ENCODE assay signal across 16 cellular contexts in genomic region chr15:60219841-60220240, GRCh38.
DNase-seq lines count a peak whose midpoint lies in the region; ATAC-seq, FAIRE-seq and TF ChIP-seq lines count a peak whose summit lies in the region.
"Had no signal": no experiment of that assay in that cellular context is flagged by ENCODE, and none has a peak within 500 bp of the region (broad histone marks: within the 10 kb centered on the region; RNA-seq: fewer than 3 reads in every experiment).

No MANE protein-coding gene starts in this region.

- DNase-seq in A549 (ENCODE audit: low read depth in 1 of 2, low spot score in 1 of 2) (no peak), NCI-H226 (peak; percentile 92), epithelial cell of esophagus (ENCODE audit: low read depth) (peak; percentile 6), kidney tubule cell (ENCODE audit: low spot score) (peak; percentile 47), DMS153 (lab: John Stamatoyannopoulos, UW) (no peak), putamen (ENCODE audit: low spot score) (no peak)
- DNase-seq: 8988T, C1 segment of cervical spinal cord, Caco-2, DMS79, EL, GDM1 had no signal

- no peak for TF ChIP-seq POLR2A in A549 (IDR thresholded peaks at IDR 0.05; ENCODE audit: low read length)

- H3K9me3 ChIP-seq in A549 = no peaks in the 10 kb centered on the region
- H3K9me3 ChIP-seq: Caco-2, HAP-1 had no signal

- TF ChIP-seq CTCF in A549 (IDR thresholded peaks at IDR 0.05) (no peak), epithelial cell of esophagus (IDR thresholded peaks at IDR 0.05; ENCODE audit: insufficient read depth, low read depth, low read length, missing control alignments) (no peak)

- H3K4me1 ChIP-seq in A549 = no peaks in the 10 kb centered on the region
- H3K4me1 ChIP-seq: Caco-2, HAP-1 had no signal

- TF ChIP-seq RAD21 in A549 (conservative IDR thresholded peaks at IDR 0.05 in 1 of 2, IDR thresholded peaks at IDR 0.05 in 1 of 2) = no peak

- peak; percentile 7 for FAIRE-seq in A549 (lab: Jason Lieb, UNC)
- FAIRE-seq: GM12878 had no signal

- H3K4me3 ChIP-seq in A549 (no peak overlapping the region), epithelial cell of esophagus (ENCODE audit: low read length) (no peak overlapping the region)
- H3K4me3 ChIP-seq: GM12878, GM23338, HAP-1 had no signal

- CTCF ChIA-PET in A549 (lab: Yijun Ruan, JAX) = no interaction called here

- 89% methylated on average over 2 of the region's 2 CpGs for WGBS in A549 (ENCODE audit: missing lambda C conversion rate)

- no peak overlapping the region for H3K27ac ChIP-seq in A549

- POLR2A ChIA-PET in A549 (lab: Yijun Ruan, JAX) = no interaction called here

- TF ChIP-seq EP300 in A549 (IDR thresholded peaks at IDR 0.05) = no peak

- H3K4me2 ChIP-seq in A549 = no peak overlapping the region
- H3K4me2 ChIP-seq: GM23338 had no signal

- ATAC-seq in A549 (no peak), HG03135 (IDR thresholded peaks at IDR 0.05; ENCODE audit: unreplicated experiment) (no peak)
- ATAC-seq: GM12878, GM23338 had no signal

TF ChIP-seq in A549, 52 proteins besides CTCF, POLR2A, EP300 and RAD21:
- TF ChIP-seq KDM5A (IDR thresholded peaks at IDR 0.05) (no peak), TP53 (CRISPR knock-in tag; IDR thresholded peaks at IDR 0.05) (no peak), E2F6 (IDR thresholded peaks at IDR 0.05; ENCODE audit: borderline replicate concordance, low read depth) (no peak), NFE2L2 (conservative IDR thresholded peaks at IDR 0.05; ENCODE audit: low read length) (no peak), ZFP36 (IDR thresholded peaks at IDR 0.05; ENCODE audit: borderline replicate concordance, partially characterized antibody) (no peak), ELK1 (IDR thresholded peaks at IDR 0.05; ENCODE audit: low read depth, low read length) (no peak), CHD4 (IDR thresholded peaks at IDR 0.05; ENCODE audit: borderline replicate concordance) (no peak), TFCP2L1 (CRISPR knock-in tag; IDR thresholded peaks at IDR 0.05) (no peak), MAZ (IDR thresholded peaks at IDR 0.05; ENCODE audit: borderline replicate concordance, low read depth, low read length) (no peak), NR3C1 (IDR thresholded peaks at IDR 0.05) (no peak)

Comparison
In these comparisons a context has a peak if more than half of its experiments do, and no peak if none do; other contexts are left out.
1. DNase-seq: peak in NCI-H226 (single experiment), epithelial cell of esophagus (single experiment) and kidney tubule cell (single experiment); none in A549 (0 of 2), DMS153 (single experiment) and putamen (single experiment).